Comparison of ENCODE assay signal across 1 cellular context in the genomic region with DNA sequence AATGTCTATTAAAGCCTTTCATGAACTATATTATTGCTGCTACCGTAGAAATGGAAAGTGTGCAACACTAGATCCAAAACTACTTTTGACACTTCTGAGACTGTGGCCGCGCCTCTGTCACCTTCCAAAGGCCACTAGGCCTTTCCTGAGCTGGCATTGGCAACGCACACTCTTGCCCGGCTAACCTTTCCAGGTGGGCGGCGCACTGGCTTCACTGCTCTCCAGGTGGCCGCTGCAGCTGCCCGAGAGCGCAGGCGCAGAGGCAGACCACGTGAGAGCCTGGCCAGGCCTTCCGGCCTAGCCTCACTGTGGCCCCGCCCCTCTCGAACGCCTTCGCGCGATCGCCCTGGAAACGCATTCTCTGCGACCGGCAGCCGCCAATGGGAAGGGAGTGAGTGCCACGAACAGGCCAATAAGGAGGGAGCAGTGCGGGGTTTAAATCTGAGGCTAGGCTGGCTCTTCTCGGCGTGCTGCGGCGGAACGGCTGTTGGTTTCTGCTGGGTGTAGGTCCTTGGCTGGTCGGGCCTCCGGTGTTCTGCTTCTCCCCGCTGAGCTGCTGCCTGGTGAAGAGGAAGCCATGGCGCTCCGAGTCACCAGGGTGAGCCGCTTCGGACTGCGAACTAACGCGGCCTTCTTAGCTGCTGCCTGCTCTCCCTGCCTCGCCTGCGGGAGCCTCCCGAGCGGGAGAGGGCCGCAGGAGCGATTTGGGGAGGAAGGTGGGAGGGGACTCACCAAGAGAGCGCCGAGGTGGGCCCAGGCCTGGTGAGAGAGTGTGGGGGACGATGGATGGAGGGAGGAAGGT.
A peak's percentile ranks its signal among the peaks of the same experiment; 100 is the strongest.
TF ChIP-seq lines count a peak whose summit lies in the region.

A gene (plus strand): TSS at position 465 of the 802 bp plus-strand sequence. CDS start 113 bp downstream, at position 578.

TF ChIP-seq in HepG2, 621 proteins besides CTCF, POLR2A, EP300 and RAD21 (continued from another document and continues in another):
- TF ChIP-seq, protein P1, sequence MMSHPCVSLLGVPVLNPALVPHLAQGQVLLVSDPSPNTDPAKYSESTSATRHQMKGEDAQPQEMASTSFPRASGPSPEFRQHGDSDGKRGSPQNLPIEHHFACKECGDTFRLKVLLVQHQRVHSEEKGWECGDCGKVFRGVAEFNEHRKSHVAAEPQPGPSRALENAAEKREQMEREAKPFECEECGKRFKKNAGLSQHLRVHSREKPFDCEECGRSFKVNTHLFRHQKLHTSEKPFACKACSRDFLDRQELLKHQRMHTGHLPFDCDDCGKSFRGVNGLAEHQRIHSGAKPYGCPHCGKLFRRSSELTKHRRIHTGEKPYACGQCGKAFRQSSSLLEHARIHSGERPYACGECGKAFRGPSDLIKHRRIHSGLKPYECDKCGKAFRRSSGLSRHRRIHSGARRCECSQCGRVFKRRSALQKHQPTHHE (CRISPR knock-in tag; IDR thresholded peaks at IDR 0.05; ENCODE audit: borderline replicate concordance) = no peak
- TF ChIP-seq ZNF567 (CRISPR knock-in tag; IDR thresholded peaks at IDR 0.05; ENCODE audit: borderline replicate concordance) (0 out of 2 replicates have a peak, but pooled peaks have one; percentile 71), RCOR2 (CRISPR knock-in tag; IDR thresholded peaks at IDR 0.05) (no peak), DNMT1 (CRISPR knock-in tag; IDR thresholded peaks at IDR 0.05) (no peak), MED8 (CRISPR knock-in tag; IDR thresholded peaks at IDR 0.05; ENCODE audit: insufficient replicate concordance) (peak; percentile 63), CHD4 (IDR thresholded peaks at IDR 0.05; ENCODE audit: borderline replicate concordance, low read length) (no peak), ZNF781 (CRISPR knock-in tag; IDR thresholded peaks at IDR 0.05; ENCODE audit: borderline replicate concordance, not compliant biosample characterization) (peak; percentile 32), ZNF737 (CRISPR knock-in tag; IDR thresholded peaks at IDR 0.05; ENCODE audit: borderline replicate concordance) (no peak), NR2C2 (CRISPR knock-in tag; IDR thresholded peaks at IDR 0.05; ENCODE audit: borderline replicate concordance) (peak; percentile 65), GATAD2A (CRISPR knock-in tag; IDR thresholded peaks at IDR 0.05) (peak; percentile 51; the same call in 1 of the 2 replicates), SP140L (CRISPR knock-in tag; IDR thresholded peaks at IDR 0.05; ENCODE audit: borderline replicate concordance) (no peak), EEA1 (CRISPR knock-in tag; IDR thresholded peaks at IDR 0.05; ENCODE audit: borderline replicate concordance) (peak; percentile 48; the same call in 1 of the 2 replicates), NFATC3 (CRISPR knock-in tag; IDR thresholded peaks at IDR 0.05) (no peak), ZNF563 (CRISPR knock-in tag; IDR thresholded peaks at IDR 0.05) (0 out of 2 replicates have a peak, but pooled peaks have one; percentile 40), HMG20B (CRISPR knock-in tag; conservative IDR thresholded peaks at IDR 0.05) (no peak), NFYC (CRISPR knock-in tag; IDR thresholded peaks at IDR 0.05) (peak; percentile 95), ZSCAN30 (CRISPR knock-in tag; IDR thresholded peaks at IDR 0.05) (no peak), MBNL3 (CRISPR knock-in tag; conservative IDR thresholded peaks at IDR 0.05) (no peak), EED (CRISPR knock-in tag; IDR thresholded peaks at IDR 0.05) (no peak), ZNF792 (CRISPR knock-in tag; IDR thresholded peaks at IDR 0.05) (peak; percentile 38), FOSL1 (CRISPR knock-in tag; IDR thresholded peaks at IDR 0.05; ENCODE audit: borderline replicate concordance) (no peak), TARDBP (CRISPR knock-in tag; IDR thresholded peaks at IDR 0.05) (peak; percentile 56; the same call in 1 of the 2 replicates), PRMT3 (CRISPR knock-in tag; IDR thresholded peaks at IDR 0.05; ENCODE audit: borderline replicate concordance, low read depth) (no peak), CENPX (CRISPR knock-in tag; IDR thresholded peaks at IDR 0.05) (no peak), HES4 (CRISPR knock-in tag; IDR thresholded peaks at IDR 0.05; ENCODE audit: borderline replicate concordance) (no peak), ZNF160 (CRISPR knock-in tag; IDR thresholded peaks at IDR 0.05) (0 out of 2 replicates have a peak, but pooled peaks have one; percentile 60), NFYB (CRISPR knock-in tag; IDR thresholded peaks at IDR 0.05) (peak; percentile 97), ZKSCAN8 (CRISPR knock-in tag; IDR thresholded peaks at IDR 0.05; ENCODE audit: borderline replicate concordance) (no peak), PAF1 (CRISPR knock-in tag; IDR thresholded peaks at IDR 0.05) (no peak), STAT5B (CRISPR knock-in tag; IDR thresholded peaks at IDR 0.05) (no peak), ARID2 (CRISPR knock-in tag; IDR thresholded peaks at IDR 0.05; ENCODE audit: borderline replicate concordance) (peak; percentile 36; the same call in 1 of the 2 replicates), ZNF75D (CRISPR knock-in tag; IDR thresholded peaks at IDR 0.05; ENCODE audit: borderline replicate concordance) (no peak), ZNF264 (CRISPR knock-in tag; IDR thresholded peaks at IDR 0.05) (no peak), HOXA5 (CRISPR knock-in tag; IDR thresholded peaks at IDR 0.05) (0 out of 2 replicates have a peak, but pooled peaks have one; percentile 4), ZNF496 (CRISPR knock-in tag; IDR thresholded peaks at IDR 0.05; ENCODE audit: insufficient replicate concordance) (no peak), ZNF572 (CRISPR knock-in tag; IDR thresholded peaks at IDR 0.05) (no peak), ZNF652 (CRISPR knock-in tag; IDR thresholded peaks at IDR 0.05; ENCODE audit: borderline replicate concordance, low read depth) (no peak; the same call in 1 of the 2 replicates), NKX3-1 (CRISPR knock-in tag; IDR thresholded peaks at IDR 0.05) (no peak), SRSF1 (optimal IDR thresholded peaks at IDR 0.05; ENCODE audit: low read depth, low read length) (peak; percentile 41), DPF2 (CRISPR knock-in tag; IDR thresholded peaks at IDR 0.05; ENCODE audit: borderline replicate concordance, low read depth) (no peak), HDAC6 (IDR thresholded peaks at IDR 0.05; ENCODE audit: low read depth, low read length) (no peak), ZNF180 (CRISPR knock-in tag; IDR thresholded peaks at IDR 0.05; ENCODE audit: borderline replicate concordance, low read depth) (no peak)
- TF ChIP-seq, protein P2, sequence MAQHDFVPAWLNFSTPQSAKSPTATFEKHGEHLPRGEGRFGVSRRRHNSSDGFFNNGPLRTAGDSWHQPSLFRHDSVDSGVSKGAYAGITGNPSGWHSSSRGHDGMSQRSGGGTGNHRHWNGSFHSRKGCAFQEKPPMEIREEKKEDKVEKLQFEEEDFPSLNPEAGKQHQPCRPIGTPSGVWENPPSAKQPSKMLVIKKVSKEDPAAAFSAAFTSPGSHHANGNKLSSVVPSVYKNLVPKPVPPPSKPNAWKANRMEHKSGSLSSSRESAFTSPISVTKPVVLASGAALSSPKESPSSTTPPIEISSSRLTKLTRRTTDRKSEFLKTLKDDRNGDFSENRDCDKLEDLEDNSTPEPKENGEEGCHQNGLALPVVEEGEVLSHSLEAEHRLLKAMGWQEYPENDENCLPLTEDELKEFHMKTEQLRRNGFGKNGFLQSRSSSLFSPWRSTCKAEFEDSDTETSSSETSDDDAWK (CRISPR knock-in tag; IDR thresholded peaks at IDR 0.05) = no peak
- TF ChIP-seq, protein P3, sequence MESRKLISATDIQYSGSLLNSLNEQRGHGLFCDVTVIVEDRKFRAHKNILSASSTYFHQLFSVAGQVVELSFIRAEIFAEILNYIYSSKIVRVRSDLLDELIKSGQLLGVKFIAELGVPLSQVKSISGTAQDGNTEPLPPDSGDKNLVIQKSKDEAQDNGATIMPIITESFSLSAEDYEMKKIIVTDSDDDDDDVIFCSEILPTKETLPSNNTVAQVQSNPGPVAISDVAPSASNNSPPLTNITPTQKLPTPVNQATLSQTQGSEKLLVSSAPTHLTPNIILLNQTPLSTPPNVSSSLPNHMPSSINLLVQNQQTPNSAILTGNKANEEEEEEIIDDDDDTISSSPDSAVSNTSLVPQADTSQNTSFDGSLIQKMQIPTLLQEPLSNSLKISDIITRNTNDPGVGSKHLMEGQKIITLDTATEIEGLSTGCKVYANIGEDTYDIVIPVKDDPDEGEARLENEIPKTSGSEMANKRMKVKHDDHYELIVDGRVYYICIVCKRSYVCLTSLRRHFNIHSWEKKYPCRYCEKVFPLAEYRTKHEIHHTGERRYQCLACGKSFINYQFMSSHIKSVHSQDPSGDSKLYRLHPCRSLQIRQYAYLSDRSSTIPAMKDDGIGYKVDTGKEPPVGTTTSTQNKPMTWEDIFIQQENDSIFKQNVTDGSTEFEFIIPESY (CRISPR knock-in tag; IDR thresholded peaks at IDR 0.05) = no peak; the same call in 1 of the 2 replicates
- TF ChIP-seq, protein P4, sequence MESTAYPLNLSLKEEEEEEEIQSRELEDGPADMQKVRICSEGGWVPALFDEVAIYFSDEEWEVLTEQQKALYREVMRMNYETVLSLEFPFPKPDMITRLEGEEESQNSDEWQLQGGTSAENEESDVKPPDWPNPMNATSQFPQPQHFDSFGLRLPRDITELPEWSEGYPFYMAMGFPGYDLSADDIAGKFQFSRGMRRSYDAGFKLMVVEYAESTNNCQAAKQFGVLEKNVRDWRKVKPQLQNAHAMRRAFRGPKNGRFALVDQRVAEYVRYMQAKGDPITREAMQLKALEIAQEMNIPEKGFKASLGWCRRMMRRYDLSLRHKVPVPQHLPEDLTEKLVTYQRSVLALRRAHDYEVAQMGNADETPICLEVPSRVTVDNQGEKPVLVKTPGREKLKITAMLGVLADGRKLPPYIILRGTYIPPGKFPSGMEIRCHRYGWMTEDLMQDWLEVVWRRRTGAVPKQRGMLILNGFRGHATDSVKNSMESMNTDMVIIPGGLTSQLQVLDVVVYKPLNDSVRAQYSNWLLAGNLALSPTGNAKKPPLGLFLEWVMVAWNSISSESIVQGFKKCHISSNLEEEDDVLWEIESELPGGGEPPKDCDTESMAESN (CRISPR knock-in tag; conservative IDR thresholded peaks at IDR 0.05) = no peak; the same call in 1 of the 2 replicates
- TF ChIP-seq, protein P5, sequence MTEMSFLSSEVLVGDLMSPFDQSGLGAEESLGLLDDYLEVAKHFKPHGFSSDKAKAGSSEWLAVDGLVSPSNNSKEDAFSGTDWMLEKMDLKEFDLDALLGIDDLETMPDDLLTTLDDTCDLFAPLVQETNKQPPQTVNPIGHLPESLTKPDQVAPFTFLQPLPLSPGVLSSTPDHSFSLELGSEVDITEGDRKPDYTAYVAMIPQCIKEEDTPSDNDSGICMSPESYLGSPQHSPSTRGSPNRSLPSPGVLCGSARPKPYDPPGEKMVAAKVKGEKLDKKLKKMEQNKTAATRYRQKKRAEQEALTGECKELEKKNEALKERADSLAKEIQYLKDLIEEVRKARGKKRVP (CRISPR knock-in tag; IDR thresholded peaks at IDR 0.05) = no peak
- TF ChIP-seq, protein P6, sequence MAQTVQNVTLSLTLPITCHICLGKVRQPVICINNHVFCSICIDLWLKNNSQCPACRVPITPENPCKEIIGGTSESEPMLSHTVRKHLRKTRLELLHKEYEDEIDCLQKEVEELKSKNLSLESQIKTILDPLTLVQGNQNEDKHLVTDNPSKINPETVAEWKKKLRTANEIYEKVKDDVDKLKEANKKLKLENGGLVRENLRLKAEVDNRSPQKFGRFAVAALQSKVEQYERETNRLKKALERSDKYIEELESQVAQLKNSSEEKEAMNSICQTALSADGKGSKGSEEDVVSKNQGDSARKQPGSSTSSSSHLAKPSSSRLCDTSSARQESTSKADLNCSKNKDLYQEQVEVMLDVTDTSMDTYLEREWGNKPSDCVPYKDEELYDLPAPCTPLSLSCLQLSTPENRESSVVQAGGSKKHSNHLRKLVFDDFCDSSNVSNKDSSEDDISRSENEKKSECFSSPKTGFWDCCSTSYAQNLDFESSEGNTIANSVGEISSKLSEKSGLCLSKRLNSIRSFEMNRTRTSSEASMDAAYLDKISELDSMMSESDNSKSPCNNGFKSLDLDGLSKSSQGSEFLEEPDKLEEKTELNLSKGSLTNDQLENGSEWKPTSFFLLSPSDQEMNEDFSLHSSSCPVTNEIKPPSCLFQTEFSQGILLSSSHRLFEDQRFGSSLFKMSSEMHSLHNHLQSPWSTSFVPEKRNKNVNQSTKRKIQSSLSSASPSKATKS (CRISPR knock-in tag; IDR thresholded peaks at IDR 0.05) = no peak
- TF ChIP-seq, protein P7, sequence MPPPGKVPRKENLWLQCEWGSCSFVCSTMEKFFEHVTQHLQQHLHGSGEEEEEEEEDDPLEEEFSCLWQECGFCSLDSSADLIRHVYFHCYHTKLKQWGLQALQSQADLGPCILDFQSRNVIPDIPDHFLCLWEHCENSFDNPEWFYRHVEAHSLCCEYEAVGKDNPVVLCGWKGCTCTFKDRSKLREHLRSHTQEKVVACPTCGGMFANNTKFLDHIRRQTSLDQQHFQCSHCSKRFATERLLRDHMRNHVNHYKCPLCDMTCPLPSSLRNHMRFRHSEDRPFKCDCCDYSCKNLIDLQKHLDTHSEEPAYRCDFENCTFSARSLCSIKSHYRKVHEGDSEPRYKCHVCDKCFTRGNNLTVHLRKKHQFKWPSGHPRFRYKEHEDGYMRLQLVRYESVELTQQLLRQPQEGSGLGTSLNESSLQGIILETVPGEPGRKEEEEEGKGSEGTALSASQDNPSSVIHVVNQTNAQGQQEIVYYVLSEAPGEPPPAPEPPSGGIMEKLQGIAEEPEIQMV (CRISPR knock-in tag; IDR thresholded peaks at IDR 0.05; ENCODE audit: low read depth) = peak; percentile 70; the same call in 1 of the 2 replicates
- TF ChIP-seq, protein P8, sequence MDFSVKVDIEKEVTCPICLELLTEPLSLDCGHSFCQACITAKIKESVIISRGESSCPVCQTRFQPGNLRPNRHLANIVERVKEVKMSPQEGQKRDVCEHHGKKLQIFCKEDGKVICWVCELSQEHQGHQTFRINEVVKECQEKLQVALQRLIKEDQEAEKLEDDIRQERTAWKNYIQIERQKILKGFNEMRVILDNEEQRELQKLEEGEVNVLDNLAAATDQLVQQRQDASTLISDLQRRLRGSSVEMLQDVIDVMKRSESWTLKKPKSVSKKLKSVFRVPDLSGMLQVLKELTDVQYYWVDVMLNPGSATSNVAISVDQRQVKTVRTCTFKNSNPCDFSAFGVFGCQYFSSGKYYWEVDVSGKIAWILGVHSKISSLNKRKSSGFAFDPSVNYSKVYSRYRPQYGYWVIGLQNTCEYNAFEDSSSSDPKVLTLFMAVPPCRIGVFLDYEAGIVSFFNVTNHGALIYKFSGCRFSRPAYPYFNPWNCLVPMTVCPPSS (IDR thresholded peaks at IDR 0.05) = no peak
- TF ChIP-seq, protein P9, sequence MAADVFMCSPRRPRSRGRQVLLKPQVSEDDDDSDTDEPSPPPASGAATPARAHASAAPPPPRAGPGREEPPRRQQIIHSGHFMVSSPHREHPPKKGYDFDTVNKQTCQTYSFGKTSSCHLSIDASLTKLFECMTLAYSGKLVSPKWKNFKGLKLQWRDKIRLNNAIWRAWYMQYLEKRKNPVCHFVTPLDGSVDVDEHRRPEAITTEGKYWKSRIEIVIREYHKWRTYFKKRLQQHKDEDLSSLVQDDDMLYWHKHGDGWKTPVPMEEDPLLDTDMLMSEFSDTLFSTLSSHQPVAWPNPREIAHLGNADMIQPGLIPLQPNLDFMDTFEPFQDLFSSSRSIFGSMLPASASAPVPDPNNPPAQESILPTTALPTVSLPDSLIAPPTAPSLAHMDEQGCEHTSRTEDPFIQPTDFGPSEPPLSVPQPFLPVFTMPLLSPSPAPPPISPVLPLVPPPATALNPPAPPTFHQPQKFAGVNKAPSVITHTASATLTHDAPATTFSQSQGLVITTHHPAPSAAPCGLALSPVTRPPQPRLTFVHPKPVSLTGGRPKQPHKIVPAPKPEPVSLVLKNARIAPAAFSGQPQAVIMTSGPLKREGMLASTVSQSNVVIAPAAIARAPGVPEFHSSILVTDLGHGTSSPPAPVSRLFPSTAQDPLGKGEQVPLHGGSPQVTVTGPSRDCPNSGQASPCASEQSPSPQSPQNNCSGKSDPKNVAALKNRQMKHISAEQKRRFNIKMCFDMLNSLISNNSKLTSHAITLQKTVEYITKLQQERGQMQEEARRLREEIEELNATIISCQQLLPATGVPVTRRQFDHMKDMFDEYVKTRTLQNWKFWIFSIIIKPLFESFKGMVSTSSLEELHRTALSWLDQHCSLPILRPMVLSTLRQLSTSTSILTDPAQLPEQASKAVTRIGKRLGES (CRISPR knock-in tag; IDR thresholded peaks at IDR 0.05; ENCODE audit: borderline replicate concordance) = no peak
